6 cellular contexts compared by ENCODE assay signal in the genomic region with DNA sequence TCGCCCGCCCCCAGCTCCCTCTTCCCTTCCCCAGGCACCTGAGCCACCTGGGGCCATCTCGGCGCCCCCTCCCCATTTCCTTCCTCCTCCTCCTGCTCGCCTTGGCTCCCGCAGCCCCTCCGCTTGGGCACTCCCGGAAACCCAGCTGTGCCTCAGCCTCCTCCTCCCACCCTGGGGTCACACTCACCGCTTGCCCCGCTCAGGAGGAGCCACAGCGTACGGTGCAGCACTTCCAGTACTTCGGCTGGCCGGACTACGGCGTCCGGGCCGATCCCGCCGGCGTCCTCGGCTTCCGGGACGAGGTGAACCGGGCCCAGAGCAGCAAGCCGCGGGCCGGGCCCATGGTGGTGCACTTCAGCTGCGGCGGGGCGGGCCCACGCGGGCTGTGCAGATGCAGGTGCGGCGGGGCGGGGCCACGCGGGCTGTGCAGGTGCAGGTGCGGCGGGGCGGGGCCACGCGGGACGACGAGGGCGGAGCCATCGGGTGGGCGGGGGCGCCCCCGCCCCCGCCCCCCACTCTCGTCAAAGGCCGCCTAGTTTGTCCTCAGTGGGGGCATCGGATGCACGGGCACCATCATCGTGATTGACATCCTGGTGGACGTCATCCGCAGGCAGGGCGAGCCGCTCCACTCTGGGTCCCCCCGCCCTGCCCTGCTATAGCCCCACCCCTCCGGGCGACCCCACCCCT. TPM values are rescaled to one million over a fixed set of nuclear protein-coding genes. Genes with fewer than 3 reads are reported as not detected.
DNase-seq lines count a peak whose midpoint lies in the region; ATAC-seq and TF ChIP-seq lines count a peak whose summit lies in the region.

No MANE protein-coding gene starts in this region.

- peak; percentile 31 for DNase-seq in stimulated activated CD4-positive, alpha-beta T cell treated with anti-CD3 and anti-CD28 coated beads, Interleukin-2, amount 100 ng/mL, for 4 hours (ENCODE audit: low read depth)
- DNase-seq in stimulated activated CD4-positive, alpha-beta T cell treated with anti-CD3 and anti-CD28 coated beads, Interleukin-1b, Interleukin-23, amount 100 ng/mL, for 48 hours = no peak
- peak; percentile 77 for DNase-seq in activated T-cell treated with anti-CD3 and anti-CD28 coated beads, Interleukin-2, amount 50 U/mL, for 1 hour
- DNase-seq in kidney epithelial cell (ENCODE audit: low read depth) (no peak), HuH-7 (ENCODE audit: low spot score) (no peak)

- no peaks in the 10 kb centered on the region for H3K27me3 ChIP-seq in kidney epithelial cell (ENCODE audit: control insufficient read depth, insufficient read depth, low read length)

- H3K36me3 ChIP-seq in kidney epithelial cell (ENCODE audit: control insufficient read depth, insufficient read depth, low read length) = no peaks in the 10 kb centered on the region

- no peak for TF ChIP-seq CTCF in kidney epithelial cell (IDR thresholded peaks at IDR 0.05; ENCODE audit: insufficient read depth, low read length, poor library complexity, severe bottlenecking)

- H3K4me3 ChIP-seq in kidney epithelial cell (ENCODE audit: low read depth, low read length) = peak overlapping the region; percentile 83

- ATAC-seq in HG02840 (IDR thresholded peaks at IDR 0.05; ENCODE audit: low FRiP score, unreplicated experiment) = no peak

RNA-seq across cellular contexts. Expression of gene RNF223, which starts 5.6 kb away (rescaled TPM):
- total RNA-seq in kidney epithelial cell = 5.4 and 7.5 TPM in 2 replicates

RNA-seq across cellular contexts. Expression of gene C1orf159, which starts 47.4 kb away (rescaled TPM):
- 20.3 and 25.5 TPM in 2 replicates for total RNA-seq in kidney epithelial cell

RNA-seq across cellular contexts. Expression of gene AGRN, which starts 48.6 kb away (rescaled TPM):
- total RNA-seq in kidney epithelial cell = 479 and 617 TPM in 2 replicates

RNA-seq across cellular contexts. Expression of gene ISG15, which starts 55.2 kb away (rescaled TPM):
- 68.7 and 97.7 TPM in 2 replicates for total RNA-seq in kidney epithelial cell

Comparison
In these comparisons a context has a peak if more than half of its experiments do, and no peak if none do; other contexts are left out.
1. DNase-seq: peak in stimulated activated CD4-positive, alpha-beta T cell treated with anti-CD3 and anti-CD28 coated beads, Interleukin-2, amount 100 ng/mL, for 4 hours (single experiment) and activated T-cell treated with anti-CD3 and anti-CD28 coated beads, Interleukin-2, amount 50 U/mL, for 1 hour (single experiment); none in stimulated activated CD4-positive, alpha-beta T cell treated with anti-CD3 and anti-CD28 coated beads, Interleukin-1b, Interleukin-23, amount 100 ng/mL, for 48 hours (single experiment), kidney epithelial cell (single experiment) and HuH-7 (single experiment).